Comparison of ENCODE assay signal across 13 cellular contexts in genomic region chr17:73393962-73394361, GRCh38.
DNase-seq lines count a peak whose midpoint lies in the region; ATAC-seq, FAIRE-seq and TF ChIP-seq lines count a peak whose summit lies in the region.
"Had no signal": no experiment of that assay in that cellular context is flagged by ENCODE, and none has a peak within 500 bp of the region (broad histone marks: within the 10 kb centered on the region; RNA-seq: fewer than 3 reads in every experiment).

No MANE protein-coding gene starts in this region.

- in situ Hi-C loops in Caki2 (cut with HindIII; ENCODE audit: low pct_unique_long_range_greater_than_20kb, low sequenced_read_pairs) = no loop called here

- DNase-seq in Caki2 (ENCODE audit: low read depth) (peak; percentile 21), H54 (ENCODE audit: insufficient read length, low spot score) (peak; percentile 71), SW480 (ENCODE audit: low spot score) (peak; percentile 63), left kidney (ENCODE audit: low read depth, low spot score) (peak; percentile 36), GM19240 (ENCODE audit: insufficient read length, low spot score) (no peak), occipital lobe (lab: John Stamatoyannopoulos, UW) (no peak)
- DNase-seq: Caco-2; effector memory CD8-positive, alpha-beta T cell; GOT3; NCI-H774 had no signal

- no peak for FAIRE-seq in H54 (lab: Jason Lieb, UNC)
- FAIRE-seq: astrocyte had no signal

- no peak for TF ChIP-seq POLR2A in H54 (IDR thresholded peaks at IDR 0.05; ENCODE audit: low read depth, low read length)

- ATAC-seq in HG02938 (IDR thresholded peaks at IDR 0.05; ENCODE audit: unreplicated experiment) = no peak
- ATAC-seq: effector memory CD8-positive, alpha-beta T cell; left lung had no signal

Comparison
In these comparisons a context has a peak if more than half of its experiments do, and no peak if none do; other contexts are left out.
1. DNase-seq: peak in Caki2 (single experiment), H54 (single experiment), SW480 (single experiment) and left kidney (single experiment); none in GM19240 (single experiment) and occipital lobe (single experiment).